In genomic region chr3:161890147-161890625, GRCh38 we compare ENCODE assay signal across 12 cellular contexts.
DNase-seq lines count a peak whose midpoint lies in the region; ATAC-seq and TF ChIP-seq lines count a peak whose summit lies in the region.
"Had no signal": no experiment of that assay in that cellular context is flagged by ENCODE, and none has a peak within 500 bp of the region (broad histone marks: within the 10 kb centered on the region; RNA-seq: fewer than 3 reads in every experiment).

No MANE protein-coding gene starts in this region.

- H3K4me1 ChIP-seq in lung (ENCODE audit: control insufficient read depth in 2 of 2, insufficient read depth in 2 of 2, low read length in 2 of 2) (no peaks in the 10 kb centered on the region), ascending aorta (no peaks in the 10 kb centered on the region)

- no peak overlapping the region for H3K27ac ChIP-seq in lung (ENCODE audit: low read depth in 1 of 2, low read length in 1 of 2)
- H3K27ac ChIP-seq in ascending aorta, result no peak overlapping the region

- DNase-seq in AG20443 (ENCODE audit: low spot score), result peak; percentile 88
- peak; percentile 8 for DNase-seq in HuH-7.5 (ENCODE audit: low spot score)
- DNase-seq in brain pericyte (ENCODE audit: low read depth, low spot score), result peak; percentile 99
- peak; percentile 59 for DNase-seq in lung (ENCODE audit: low spot score)
- no peak for DNase-seq in ascending aorta (ENCODE audit: low spot score in 2 of 2)
- no peak for DNase-seq in GM19238 (ENCODE audit: insufficient read length, low spot score)
- no peak for DNase-seq in germinal center (ENCODE audit: low spot score)
- DNase-seq in effector CD4-positive, alpha-beta T cell, result no peak
- DNase-seq: activated T-cell treated with anti-CD3 and anti-CD28 coated beads, Interleukin-2, amount 50 U/mL, for 24 hours; naive thymus-derived CD8-positive, alpha-beta T cell; NCI-H1694 treated with DMSO at 0.1 percent for 48 hours; T-cell had no signal

- WGBS in lung, 2 donors, result 59 to 81% methylated on average over 2 of the region's 2 CpGs

- intact Hi-C loops in ascending aorta (cut with DNase I), result no loop called here

- H3K27me3 ChIP-seq in lung (ENCODE audit: control insufficient read depth, insufficient read depth), result no peaks in the 10 kb centered on the region
- H3K27me3 ChIP-seq in ascending aorta, result no peaks in the 10 kb centered on the region

- peak; percentile 83 for ATAC-seq in lung (ENCODE audit: insufficient read depth, low FRiP score)
- ATAC-seq: naive thymus-derived CD8-positive, alpha-beta T cell; T-cell had no signal

- H3K4me3 ChIP-seq in lung (no peak overlapping the region), ascending aorta (no peak overlapping the region)

- H3K36me3 ChIP-seq in lung (ENCODE audit: control insufficient read depth in 2 of 2, insufficient read depth in 2 of 2, low read length in 2 of 2) (no peaks in the 10 kb centered on the region), ascending aorta (no peaks in the 10 kb centered on the region)

- peaks cover 4 to 5% of the 10 kb centered on the region in 2 donors for H3K9me3 ChIP-seq in lung (ENCODE audit: control insufficient read depth in 2 of 2, insufficient read depth in 1 of 2, low read length in 1 of 2)
- peaks cover 0 to 7% of the 10 kb centered on the region in 2 donors for H3K9me3 ChIP-seq in ascending aorta

- no peak for TF ChIP-seq CTCF in lung (IDR thresholded peaks at IDR 0.05; ENCODE audit: control extremely low read depth, extremely low read depth)
- TF ChIP-seq CTCF in ascending aorta (IDR thresholded peaks at IDR 0.05), result no peak

Comparison
In these comparisons a context has a peak if more than half of its experiments do, and no peak if none do; other contexts are left out.
1. DNase-seq: peak in AG20443 (single experiment), HuH-7.5 (single experiment), brain pericyte (single experiment) and lung (single experiment); none in ascending aorta (0 of 2), GM19238 (single experiment), germinal center (single experiment) and effector CD4-positive, alpha-beta T cell (single experiment).